In the genomic region with DNA sequence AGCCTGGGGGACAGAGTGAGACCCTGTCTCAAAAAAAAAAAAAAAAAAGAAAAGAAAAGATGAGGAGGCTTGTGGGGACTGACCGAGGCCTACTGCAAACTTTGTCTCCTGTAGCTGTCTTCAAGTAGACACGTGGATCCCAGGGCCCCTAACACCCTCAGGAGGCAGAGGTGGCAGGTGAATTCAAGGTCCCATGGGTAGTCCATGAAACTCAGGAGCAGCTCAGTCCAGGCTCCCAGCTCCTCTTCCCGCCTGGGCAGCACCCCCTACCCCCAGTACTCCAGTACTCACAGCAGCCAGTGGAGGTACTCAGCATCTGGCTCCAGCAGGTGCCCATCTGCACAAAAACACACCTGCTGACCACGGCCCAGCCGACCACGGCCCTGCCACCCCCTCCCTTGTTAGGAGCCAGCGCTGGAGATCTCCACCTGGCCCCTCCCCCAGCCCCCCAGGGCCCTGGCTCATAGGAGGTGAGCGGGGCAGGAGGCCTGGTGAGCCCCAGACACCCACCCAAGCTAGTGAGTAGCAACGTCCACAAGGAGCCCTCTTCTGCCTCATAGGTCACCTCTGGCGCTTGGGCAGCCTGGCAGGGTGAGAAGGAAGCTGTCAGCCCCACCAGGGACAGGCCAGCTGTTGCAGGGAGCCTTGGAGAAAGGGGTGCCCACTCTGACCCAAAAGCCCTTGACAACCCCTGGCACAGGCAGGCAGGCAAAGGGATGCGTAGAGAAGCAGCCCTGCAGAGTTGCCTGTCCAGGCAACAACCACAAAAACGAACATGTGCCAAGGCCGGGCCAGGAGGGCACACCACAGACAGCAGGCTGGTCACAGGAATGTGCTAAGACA, we compare ENCODE assay signal across 18 cellular contexts. TPM values are rescaled to one million over a fixed set of nuclear protein-coding genes. Genes with fewer than 3 reads are reported as not detected.
A peak's percentile ranks its signal among the peaks of the same experiment; 100 is the strongest.
DNase-seq lines count a peak whose midpoint lies in the region; ATAC-seq and TF ChIP-seq lines count a peak whose summit lies in the region.
"Had no signal": no experiment of that assay in that cellular context is flagged by ENCODE, and none has a peak within 500 bp of the region (broad histone marks: within the 10 kb centered on the region; RNA-seq: fewer than 3 reads in every experiment).

No MANE protein-coding gene starts in this region.

- H3K14ac ChIP-seq in IMR-90 (replicated peaks; ENCODE audit: low read depth, low read length) = no peak overlapping the region

- H3K27ac Mint-ChIP-seq in WTC11 (no peak overlapping the region), neural progenitor cell (no peak overlapping the region)
- no peak overlapping the region for H3K27ac Mint-ChIP-seq in activated CD8-positive, alpha-beta T cell treated with anti-CD3 and anti-CD28 coated beads for 36 hours
- H3K27ac Mint-ChIP-seq: B cell had no signal

- ATAC-seq in IMR-90 (ENCODE audit: low read depth) = no peak
- ATAC-seq in WTC11 = no peak
- no peak for ATAC-seq in activated CD8-positive, alpha-beta T cell treated with anti-CD3 and anti-CD28 coated beads for 36 hours
- ATAC-seq: Right ventricle myocardium inferior had no signal

- H3K9me1 ChIP-seq in IMR-90 (ENCODE audit: insufficient read depth, low read length) = 0 out of 2 replicates have a peak, but pooled peaks cover 4% of the 10 kb centered on the region

- H4K5ac ChIP-seq in IMR-90 (ENCODE audit: low read depth, low read length) = no peak overlapping the region

- H3K23ac ChIP-seq in IMR-90 (ENCODE audit: low read depth, low read length) = no peak overlapping the region

- H3K27me3 ChIP-seq in IMR-90 (ENCODE audit: control insufficient read depth, insufficient read depth, low read length) = no peaks in the 10 kb centered on the region
- no peaks in the 10 kb centered on the region for H3K27me3 ChIP-seq in neural progenitor cell

- no peaks in the 10 kb centered on the region for H3K9me3 Mint-ChIP-seq in WTC11
- H3K9me3 Mint-ChIP-seq in neural progenitor cell = no peaks in the 10 kb centered on the region
- no peaks in the 10 kb centered on the region for H3K9me3 Mint-ChIP-seq in activated CD8-positive, alpha-beta T cell treated with anti-CD3 and anti-CD28 coated beads for 36 hours
- H3K9me3 Mint-ChIP-seq: CD4-positive, alpha-beta memory T cell had no signal

- H3K79me2 ChIP-seq in neural progenitor cell (ENCODE audit: low read depth) = peaks cover 21% of the 10 kb centered on the region

- no peak overlapping the region for H2AFZ ChIP-seq in IMR-90 (replicated peaks; ENCODE audit: low read length, poor library complexity)
- H2AFZ ChIP-seq in neural progenitor cell (replicated peaks) = no peak overlapping the region
- H2AFZ ChIP-seq: GM23248, PC-9 had no signal

- 86% methylated on average over 2 of the region's 13 CpGs; no CpG with 5 or more reads in 1 of the 2 experiments for WGBS in IMR-90 (ENCODE audit: extremely low coverage in 2 of 2, insufficient read length in 1 of 2), 2 experiments

- no peak overlapping the region for H4K8ac ChIP-seq in IMR-90 (ENCODE audit: low read depth in 2 of 2, low read length in 2 of 2)

- H3K4ac ChIP-seq in IMR-90 (ENCODE audit: low read depth, low read length) = no peak overlapping the region

- H2BK5ac ChIP-seq in IMR-90 (ENCODE audit: low read depth, low read length, poor library complexity, severe bottlenecking) = no peak overlapping the region

- H3K56ac ChIP-seq in IMR-90 (ENCODE audit: extremely low read depth, insufficient read depth, low read length) = no peak overlapping the region

- dilution Hi-C loops in IMR-90 (cut with HindIII; ENCODE audit: low sequenced_read_pairs, unreplicated experiment) = no loop called here

- H3K4me1 Mint-ChIP-seq in WTC11 (peaks cover 10% of the 10 kb centered on the region), neural progenitor cell (peaks cover 10% of the 10 kb centered on the region)
- peaks cover 17% of the 10 kb centered on the region for H3K4me1 Mint-ChIP-seq in activated CD8-positive, alpha-beta T cell treated with anti-CD3 and anti-CD28 coated beads for 36 hours (ENCODE audit: low read depth)

- peaks cover 30% of the 10 kb centered on the region for H3K36me3 ChIP-seq in IMR-90 (ENCODE audit: control insufficient read depth, insufficient read depth, low read length)
- no peaks in the 10 kb centered on the region for H3K36me3 ChIP-seq in neural progenitor cell

- no peak overlapping the region for H3K27ac ChIP-seq in IMR-90 (ENCODE audit: insufficient read depth, low read length)
- no peak overlapping the region for H3K27ac ChIP-seq in neural progenitor cell
- H3K27ac ChIP-seq: GM23248, HL-60, KMS-11, PC-9, SK-N-MC had no signal

- H3K9ac ChIP-seq in IMR-90 (ENCODE audit: low read depth, low read length) = no peak overlapping the region
- no peak overlapping the region for H3K9ac ChIP-seq in neural progenitor cell
- H3K9ac ChIP-seq: GM23248, KMS-11 had no signal

- H3K9me3 ChIP-seq in IMR-90 (ENCODE audit: control insufficient read depth, insufficient read depth, low read length) = no peaks in the 10 kb centered on the region
- H3K9me3 ChIP-seq in neural progenitor cell (ENCODE audit: low read depth) = no peaks in the 10 kb centered on the region

- no peaks in the 10 kb centered on the region for H3K27me3 Mint-ChIP-seq in WTC11 (ENCODE audit: low read depth)
- H3K27me3 Mint-ChIP-seq in neural progenitor cell (ENCODE audit: insufficient read depth, low read depth) = peaks cover 3% of the 10 kb centered on the region
- H3K27me3 Mint-ChIP-seq in activated CD8-positive, alpha-beta T cell treated with anti-CD3 and anti-CD28 coated beads for 36 hours = no peaks in the 10 kb centered on the region
- H3K27me3 Mint-ChIP-seq: B cell; CD4-positive, alpha-beta memory T cell had no signal

- no peak overlapping the region for H2BK120ac ChIP-seq in IMR-90 (ENCODE audit: low read depth, low read length)

- POLR2A ChIA-PET in IMR-90 (lab: Charles Lee; ENCODE audit: unreplicated experiment) = no interaction called here
- POLR2A ChIA-PET in WTC11 (lab: Charles Lee) = no interaction called here
- POLR2A ChIA-PET in activated CD8-positive, alpha-beta T cell treated with anti-CD3 and anti-CD28 coated beads for 36 hours (lab: Charles Lee) = interaction anchor here (0.6 to 9.5 kb wide), 2 partner anchors 23 to 96 kb away, joined by 3 to 100 read pairs; partner anchors contain the start of gene TRIM47

- H3K18ac ChIP-seq in IMR-90 (ENCODE audit: low read depth, low read length) = no peak overlapping the region

- in situ Hi-C loops in IMR-90 (cut with MboI; ENCODE audit: low sequenced_read_pairs) = loop anchor here (10.0 kb wide), 1 partner anchor 384 kb away; no protein-coding TSS in a partner anchor

- no TSS peak for BruUV-seq in IMR-90 (replicated peaks; lab: Mats Ljungman, UMichigan)

- no peak overlapping the region for H4K91ac ChIP-seq in IMR-90 (ENCODE audit: insufficient read depth, low read depth, low read length)

- DNase-seq in IMR-90 = no peak
- no peak for DNase-seq in WTC11 (ENCODE audit: low spot score)
- DNase-seq in neural progenitor cell (ENCODE audit: low spot score) = peak; percentile 1
- no peak for DNase-seq in activated CD8-positive, alpha-beta T cell treated with anti-CD3 and anti-CD28 coated beads for 36 hours
- DNase-seq in T1000 (lab: John Stamatoyannopoulos, UW) = no peak
- DNase-seq: CD4-positive, alpha-beta memory T cell; DMS79 treated with DMSO at 0.1 percent for 48 hours; GDM1; GM23248; NCI-H1092; NCI-H2107; NCI-H345; PC-9 had no signal

- peak overlapping the region; percentile 9 for H2AK9ac ChIP-seq in IMR-90 (replicated peaks; ENCODE audit: low read depth, low read length, poor library complexity)

- no peak overlapping the region for H3K4me2 ChIP-seq in IMR-90 (ENCODE audit: low read depth, low read length)
- H3K4me2 ChIP-seq in neural progenitor cell = no peak overlapping the region
- H3K4me2 ChIP-seq: KMS-11, PC-9 had no signal

- H3K4me3 Mint-ChIP-seq in WTC11 (no peak overlapping the region), neural progenitor cell (no peak overlapping the region)
- no peak overlapping the region for H3K4me3 Mint-ChIP-seq in activated CD8-positive, alpha-beta T cell treated with anti-CD3 and anti-CD28 coated beads for 36 hours
- H3K4me3 Mint-ChIP-seq: B cell had no signal

- H3K79me1 ChIP-seq in IMR-90 (ENCODE audit: low read depth in 1 of 2, low read length in 2 of 2) = peaks cover 11 to 31% of the 10 kb centered on the region in 2 experiments

- TF ChIP-seq POLR2A in IMR-90 (IDR thresholded peaks at IDR 0.05; ENCODE audit: low read depth, low read length) = no peak

- H2AK5ac ChIP-seq in IMR-90 (ENCODE audit: low read depth, low read length) = no peak overlapping the region

- H3K4me1 ChIP-seq in IMR-90 (ENCODE audit: control insufficient read depth, insufficient read depth, low read length) (peaks cover 5% of the 10 kb centered on the region), neural progenitor cell (peaks cover 13% of the 10 kb centered on the region)

- H3K4me3 ChIP-seq in IMR-90 (ENCODE audit: insufficient read depth, low read depth, low read length) (no peak overlapping the region), neural progenitor cell (no peak overlapping the region)
- H3K4me3 ChIP-seq: GM23248, PC-9, SK-N-MC had no signal

- TF ChIP-seq CTCF in IMR-90 (conservative IDR thresholded peaks at IDR 0.05; ENCODE audit: low read depth, low read length) = no peak
- TF ChIP-seq CTCF in WTC11 (IDR thresholded peaks at IDR 0.05) = no peak
- no peak for TF ChIP-seq CTCF in neural progenitor cell (IDR thresholded peaks at IDR 0.05)
- no peak for TF ChIP-seq CTCF in activated CD8-positive, alpha-beta T cell treated with anti-CD3 and anti-CD28 coated beads for 36 hours (IDR thresholded peaks at IDR 0.05)

- intact Hi-C loops in IMR-90 (cut with micrococcal nuclease) = loop anchor here (10.0 kb wide), 1 partner anchor 174 kb away; the partner anchor contains the start of genes GALR2, SRP68 and ZACN
- intact Hi-C loops in activated CD8-positive, alpha-beta T cell treated with anti-CD3 and anti-CD28 coated beads for 36 hours (cut with micrococcal nuclease) = no loop called here

- no peak overlapping the region for H2BK20ac ChIP-seq in IMR-90 (ENCODE audit: low read depth, low read length)

- no peaks in the 10 kb centered on the region for H4K20me1 ChIP-seq in IMR-90 (ENCODE audit: insufficient read depth, low read length)
- no peaks in the 10 kb centered on the region for H4K20me1 ChIP-seq in neural progenitor cell (ENCODE audit: low read depth)

- no peak for TF ChIP-seq RAD21 in IMR-90 (IDR thresholded peaks at IDR 0.05; ENCODE audit: low read length)

- peaks cover 32% of the 10 kb centered on the region for H3F3A ChIP-seq in neural progenitor cell (ENCODE audit: low read depth)

- H3K36me3 Mint-ChIP-seq in WTC11 (peaks cover 16% of the 10 kb centered on the region), neural progenitor cell (peaks cover 2% of the 10 kb centered on the region)
- peaks cover 25% of the 10 kb centered on the region for H3K36me3 Mint-ChIP-seq in activated CD8-positive, alpha-beta T cell treated with anti-CD3 and anti-CD28 coated beads for 36 hours (ENCODE audit: low read depth)

- H2BK15ac ChIP-seq in IMR-90 (ENCODE audit: low read depth, low read length) = no peak overlapping the region

- CTCF ChIA-PET in IMR-90 (lab: Yijun Ruan, JAX) (no interaction called here), WTC11 (lab: Charles Lee) (interaction anchor here (1.7 kb wide), 1 partner anchor 104 kb away, joined by 4 read pairs; no protein-coding TSS in a partner anchor)
- CTCF ChIA-PET in activated CD8-positive, alpha-beta T cell treated with anti-CD3 and anti-CD28 coated beads for 36 hours (lab: Charles Lee) = interaction anchor here (0.9 to 1.4 kb wide), 4 partner anchors 24 to 72 kb away, joined by 3 to 6 read pairs (median 3); no protein-coding TSS in a partner anchor

RNA-seq across cellular contexts. Expression of gene MRPL38, which starts 3.8 kb away (rescaled TPM):
- total RNA-seq in IMR-90 (2012; rRNA removed) (13.3 and 15.3 TPM in 2 replicates), WTC11 (2021) (107 to 146 TPM (median 116 TPM) in 3 replicates), neural progenitor cell (ENCODE audit: low replicate concordance) (26.8 and 57.4 TPM in 2 replicates)
- polyA plus RNA-seq in IMR-90 (2012; rRNA removed) = 42.5 and 55.5 TPM in 2 replicates
- 44.8 and 51.3 TPM in 2 replicates for polyA plus RNA-seq in IMR-90 (2012; cell fraction: cytosol; rRNA removed)
- polyA plus RNA-seq in IMR-90 (2012; cell fraction: nucleus; rRNA removed; ENCODE audit: low replicate concordance) = 108 and 241 TPM in 2 replicates
- 100 to 1,000 TPM; 117 to 126 TPM for total RNA-seq in activated CD8-positive, alpha-beta T cell treated with anti-CD3 and anti-CD28 coated beads for 36 hours

RNA-seq across cellular contexts. Expression of gene TRIM65, which starts 4.2 kb away (rescaled TPM):
- total RNA-seq in IMR-90 (2012; rRNA removed) (7.9 and 8.1 TPM in 2 replicates), WTC11 (2021) (51.3 to 56.4 TPM (median 51.4 TPM) in 3 replicates), neural progenitor cell (ENCODE audit: low replicate concordance) (17.2 and 36.3 TPM in 2 replicates)
- polyA plus RNA-seq in IMR-90 (2012; rRNA removed) = 10.6 and 10.8 TPM in 2 replicates
- polyA plus RNA-seq in IMR-90 (2012; cell fraction: cytosol; rRNA removed) = 5.7 and 8.8 TPM in 2 replicates
- polyA plus RNA-seq in IMR-90 (2012; cell fraction: nucleus; rRNA removed; ENCODE audit: low replicate concordance) = 17.0 and 21.9 TPM in 2 replicates
- 10 to 100 TPM; 37.1 to 42.2 TPM for total RNA-seq in activated CD8-positive, alpha-beta T cell treated with anti-CD3 and anti-CD28 coated beads for 36 hours

RNA-seq across cellular contexts. Expression of gene TRIM47, which starts 22.5 kb away (rescaled TPM):
- 1.4 TPM in 2 replicates for total RNA-seq in IMR-90 (2012; rRNA removed)
- polyA plus RNA-seq in IMR-90 (2012; rRNA removed) = 7.2 and 7.5 TPM in 2 replicates
- 5.0 and 7.5 TPM in 2 replicates for polyA plus RNA-seq in IMR-90 (2012; cell fraction: cytosol; rRNA removed)
- 9.3 and 15.7 TPM in 2 replicates for polyA plus RNA-seq in IMR-90 (2012; cell fraction: nucleus; rRNA removed; ENCODE audit: low replicate concordance)
- 4.4 to 10.0 TPM (median 6.8 TPM) in 3 replicates for total RNA-seq in WTC11 (2021)
- total RNA-seq in neural progenitor cell (ENCODE audit: low replicate concordance) = 0.90 and 1.3 TPM in 2 replicates
- 10 to 100 TPM; 16.6 to 16.8 TPM for total RNA-seq in activated CD8-positive, alpha-beta T cell treated with anti-CD3 and anti-CD28 coated beads for 36 hours

RNA-seq across cellular contexts. Expression of gene FBF1, which starts 39.9 kb away (rescaled TPM):
- total RNA-seq in IMR-90 (2012; rRNA removed) (4.5 and 5.3 TPM in 2 replicates), WTC11 (2021) (19.8 to 23.7 TPM (median 21.0 TPM) in 3 replicates), neural progenitor cell (ENCODE audit: low replicate concordance) (11.2 and 31.4 TPM in 2 replicates)
- 8.0 and 9.3 TPM in 2 replicates for polyA plus RNA-seq in IMR-90 (2012; rRNA removed)
- polyA plus RNA-seq in IMR-90 (2012; cell fraction: cytosol; rRNA removed) = 3.6 and 4.2 TPM in 2 replicates
- 53.0 and 87.6 TPM in 2 replicates for polyA plus RNA-seq in IMR-90 (2012; cell fraction: nucleus; rRNA removed; ENCODE audit: low replicate concordance)
- total RNA-seq in activated CD8-positive, alpha-beta T cell treated with anti-CD3 and anti-CD28 coated beads for 36 hours = 10 to 100 TPM; 13.2 to 16.2 TPM

RNA-seq across cellular contexts. Expression of gene WBP2, which starts 45.8 kb away (rescaled TPM):
- total RNA-seq in IMR-90 (2012; rRNA removed) (7.8 and 9.0 TPM in 2 replicates), WTC11 (2021) (64.3 to 69.4 TPM (median 68.8 TPM) in 3 replicates), neural progenitor cell (ENCODE audit: low replicate concordance) (20.9 and 23.8 TPM in 2 replicates)
- 35.5 and 36.7 TPM in 2 replicates for polyA plus RNA-seq in IMR-90 (2012; rRNA removed)
- 28.5 and 41.3 TPM in 2 replicates for polyA plus RNA-seq in IMR-90 (2012; cell fraction: cytosol; rRNA removed)
- polyA plus RNA-seq in IMR-90 (2012; cell fraction: nucleus; rRNA removed; ENCODE audit: low replicate concordance) = 54.3 and 84.4 TPM in 2 replicates
- 10 to 100 TPM; 54.4 to 58.5 TPM for total RNA-seq in activated CD8-positive, alpha-beta T cell treated with anti-CD3 and anti-CD28 coated beads for 36 hours
